9 cellular contexts compared by ENCODE assay signal in the genomic region with DNA sequence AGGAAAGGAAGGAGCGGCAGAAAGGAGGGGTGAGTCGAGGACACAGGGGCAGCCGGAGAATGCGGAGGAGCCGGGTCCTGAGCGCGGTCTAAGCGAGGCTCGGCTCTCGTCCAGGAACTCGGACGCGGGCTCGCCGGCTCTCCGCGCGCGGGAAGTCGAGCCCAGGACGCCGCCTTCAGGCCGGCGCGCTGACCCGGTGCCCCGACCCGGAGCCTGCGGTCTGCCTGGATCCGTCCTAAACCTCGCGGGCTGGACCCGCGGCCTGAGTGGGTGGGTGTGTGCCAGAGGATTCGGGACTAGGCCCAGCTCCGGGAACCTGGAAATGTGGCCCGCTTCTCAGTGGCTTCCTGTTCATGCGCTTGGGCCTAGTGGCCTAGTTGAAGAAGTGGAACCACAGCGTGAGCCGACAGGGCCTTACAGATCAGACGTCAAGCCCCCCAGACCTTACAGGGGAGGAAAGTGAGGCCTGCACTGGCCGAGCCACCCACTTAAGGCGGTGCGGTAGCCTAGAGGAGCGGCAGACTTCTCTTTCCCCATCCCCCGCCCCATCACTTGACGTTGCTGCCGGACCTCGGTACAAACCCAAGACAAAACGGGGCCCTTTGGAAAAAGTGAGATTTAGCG. TPM values are rescaled to one million over a fixed set of nuclear protein-coding genes. Genes with fewer than 3 reads are reported as not detected.
DNase-seq lines count a peak whose midpoint lies in the region; ATAC-seq and TF ChIP-seq lines count a peak whose summit lies in the region.
"Had no signal": no experiment of that assay in that cellular context is flagged by ENCODE, and none has a peak within 500 bp of the region (broad histone marks: within the 10 kb centered on the region; RNA-seq: fewer than 3 reads in every experiment).

No MANE protein-coding gene starts in this region.

- BruUV-seq in Calu3 (replicated peaks; lab: Mats Ljungman, UMichigan) = no TSS peak

- intact Hi-C loops in Calu3 (cut with micrococcal nuclease; ENCODE audit: unreplicated experiment) = no loop called here

- H3K9me3 Mint-ChIP-seq in Calu3 (ENCODE audit: low read depth, unreplicated experiment) = no peaks in the 10 kb centered on the region
- peaks cover 0 to 5% (median 0%) of the 10 kb centered on the region in 5 experiments for H3K9me3 Mint-ChIP-seq in brain

- TF ChIP-seq CTCF in Calu3 (IDR thresholded peaks at IDR 0.05; ENCODE audit: unreplicated experiment) (no peak), brain (conservative IDR thresholded peaks at IDR 0.05) (no peak)

- H3K4me3 Mint-ChIP-seq in Calu3 (ENCODE audit: low read depth, unreplicated experiment) (peak overlapping the region; percentile 94), brain (peak overlapping the region; percentile 84 to 90 (median 84))

- peak overlapping the region; percentile 97 for H3K27ac Mint-ChIP-seq in Calu3 (ENCODE audit: unreplicated experiment)
- no peak overlapping the region for H3K27ac Mint-ChIP-seq in brain

- H3K36me3 Mint-ChIP-seq in Calu3 (ENCODE audit: insufficient read depth, unreplicated experiment) = peaks cover 46% of the 10 kb centered on the region
- no peaks in the 10 kb centered on the region for H3K36me3 Mint-ChIP-seq in brain

- H3K27me3 Mint-ChIP-seq in Calu3 (ENCODE audit: unreplicated experiment) = no peaks in the 10 kb centered on the region
- H3K27me3 Mint-ChIP-seq in brain = peaks cover 85% of the 10 kb centered on the region

- H3K27ac ChIP-seq in skin epidermis = peak overlapping the region in 20 of 21 experiments; percentile 37 to 93 (median 81)

- CTCF ChIA-PET in Calu3 (lab: Charles Lee) = interaction anchor here (3.5 kb wide), 1 partner anchor 12 kb away, joined by 11 read pairs; a partner anchor contains a TSS

- H3K4me1 Mint-ChIP-seq in Calu3 (ENCODE audit: low read depth, unreplicated experiment) (peaks cover 20% of the 10 kb centered on the region), brain (peaks cover 23% of the 10 kb centered on the region)

- DNase-seq in Calu3 (peak; percentile 48), NCI-H748 treated with DMSO at 0.1 percent for 48 hours (lab: John Stamatoyannopoulos, UW) (peak; percentile 62), iPS-NIHi7 (ENCODE audit: extremely low spot score) (peak; percentile 15), HuH-7 (ENCODE audit: low spot score) (no peak)

- ATAC-seq in GM21515 (IDR thresholded peaks at IDR 0.05; ENCODE audit: unreplicated experiment) (peak; percentile 29), HG02981 (IDR thresholded peaks at IDR 0.05; ENCODE audit: unreplicated experiment) (no peak)

- H3K4me3 ChIP-seq in skin epidermis = peak overlapping the region; percentile 56 to 98 (median 88)

RNA-seq across cellular contexts. Expression of a gene that starts 1.2 kb away (rescaled TPM):
- 8.9 and 10.5 TPM in 2 replicates for total RNA-seq in Calu3 (2022)
- 6.9 TPM for polyA plus RNA-seq in brain (ENCODE audit: insufficient read depth, low read depth, low replicate concordance)
- total RNA-seq: SK-MEL-5 had no signal

RNA-seq across cellular contexts. Expression of a gene that starts 1.6 kb away (rescaled TPM):
- total RNA-seq in Calu3 (2022) = 257 and 284 TPM in 2 replicates
- polyA plus RNA-seq in brain (ENCODE audit: insufficient read depth, low read depth, low replicate concordance) = 173 TPM
- total RNA-seq: SK-MEL-5 had no signal

RNA-seq across cellular contexts. Expression of a gene that starts 13.3 kb away (rescaled TPM):
- total RNA-seq in Calu3 (2022) = 30.4 and 35.2 TPM in 2 replicates
- polyA plus RNA-seq in brain (ENCODE audit: insufficient read depth, low read depth, low replicate concordance) = 8.9 TPM
- total RNA-seq: SK-MEL-5 had no signal
